Comparison of ENCODE assay signal across 21 cellular contexts in the genomic region with DNA sequence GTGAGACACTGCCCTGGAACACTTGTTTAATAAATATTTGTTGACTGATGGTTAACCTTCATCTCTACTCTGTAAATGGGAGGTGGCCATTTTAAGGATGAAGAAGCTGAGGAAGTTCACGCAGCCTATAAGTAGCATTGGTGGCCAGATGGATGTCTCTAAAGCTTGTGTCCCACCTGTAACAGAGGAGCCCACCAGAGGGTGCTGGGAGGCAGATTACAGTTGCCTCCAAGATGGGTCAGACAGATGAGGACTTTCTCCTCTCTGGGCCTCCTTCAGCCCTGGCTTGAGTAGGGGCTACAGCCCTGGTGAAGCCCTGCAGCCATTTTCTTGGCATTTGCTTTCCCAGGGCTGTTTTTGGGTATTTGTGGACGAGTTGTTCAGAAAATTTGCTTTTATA. TPM values are rescaled to one million over a fixed set of nuclear protein-coding genes. Genes with fewer than 3 reads are reported as not detected.
DNase-seq lines count a peak whose midpoint lies in the region; ATAC-seq and TF ChIP-seq lines count a peak whose summit lies in the region.
"Had no signal": no experiment of that assay in that cellular context is flagged by ENCODE, and none has a peak within 500 bp of the region (broad histone marks: within the 10 kb centered on the region; RNA-seq: fewer than 3 reads in every experiment).

No MANE protein-coding gene starts in this region.

- intact Hi-C loops in activated CD8-positive, alpha-beta T cell treated with anti-CD3 and anti-CD28 coated beads for 36 hours (cut with micrococcal nuclease), result no loop called here
- intact Hi-C loops in posterior vena cava (cut with DNase I), result no loop called here

- no peaks in the 10 kb centered on the region for H3K9me3 ChIP-seq in OCI-LY1 (ENCODE audit: low read length)
- H3K9me3 ChIP-seq: BLaER1, pancreas, upper lobe of right lung had no signal

- H3K27ac Mint-ChIP-seq in activated CD8-positive, alpha-beta T cell treated with anti-CD3 and anti-CD28 coated beads for 36 hours, result no peak overlapping the region
- no peak overlapping the region for H3K27ac Mint-ChIP-seq in activated CD8-positive, alpha-beta T cell treated with anti-CD3 and anti-CD28 coated beads, Interleukin-2, amount 10 ng/mL, durations not matched to agents 7 days and 5 days
- H3K27ac Mint-ChIP-seq in chondrocyte (ENCODE audit: unreplicated experiment) (no peak overlapping the region), mesothelial cell of epicardium (no peak overlapping the region)
- peak overlapping the region; percentile 21 for H3K27ac Mint-ChIP-seq in stimulated activated naive B cell treated with anti-CD40 and anti-IgM and Interleukin-4, amounts not matched to agents 10 μg/mL and 1 μg/mL and 100 μg/mL, for 72 hours
- H3K27ac Mint-ChIP-seq: activated naive CD4-positive, alpha-beta T cell treated with anti-CD3 and anti-CD28 coated beads, Interleukin-2, amount 10 ng/mL, durations not matched to agents 7 days and 5 days had no signal

- peaks cover 9% of the 10 kb centered on the region for H3K4me1 Mint-ChIP-seq in activated CD8-positive, alpha-beta T cell treated with anti-CD3 and anti-CD28 coated beads for 36 hours (ENCODE audit: low read depth)
- H3K4me1 Mint-ChIP-seq in activated CD8-positive, alpha-beta T cell treated with anti-CD3 and anti-CD28 coated beads, Interleukin-2, amount 10 ng/mL, durations not matched to agents 7 days and 5 days (ENCODE audit: low read depth), result peaks cover 24% of the 10 kb centered on the region
- H3K4me1 Mint-ChIP-seq in chondrocyte (ENCODE audit: low read depth) (peaks cover 32% of the 10 kb centered on the region), mesothelial cell of epicardium (peaks cover 4% of the 10 kb centered on the region)
- H3K4me1 Mint-ChIP-seq in stimulated activated naive B cell treated with anti-CD40 and anti-IgM and Interleukin-4, amounts not matched to agents 10 μg/mL and 1 μg/mL and 100 μg/mL, for 72 hours, result peaks cover 25 to 51% of the 10 kb centered on the region in 2 donors

- CTCF ChIA-PET in activated CD8-positive, alpha-beta T cell treated with anti-CD3 and anti-CD28 coated beads for 36 hours (lab: Charles Lee), result interaction anchor here (1.2 to 1.3 kb wide), 3 partner anchors 11 to 313 kb away, joined by 3 to 4 read pairs (median 3); no protein-coding TSS in a partner anchor
- CTCF ChIA-PET in activated CD8-positive, alpha-beta T cell treated with anti-CD3 and anti-CD28 coated beads, Interleukin-2, amount 10 ng/mL, durations not matched to agents 7 days and 5 days (lab: Charles Lee), result interaction anchor here (1.0 to 1.3 kb wide), 2 partner anchors 9 to 25 kb away, joined by 3 read pairs; no protein-coding TSS in a partner anchor

- H3F3A ChIP-seq in OCI-LY1 (ENCODE audit: insufficient read depth, low read length), result no peaks in the 10 kb centered on the region

- H3K79me2 ChIP-seq in OCI-LY1 (ENCODE audit: insufficient read depth, low read length), result no peaks in the 10 kb centered on the region

- H3K27me3 Mint-ChIP-seq in activated CD8-positive, alpha-beta T cell treated with anti-CD3 and anti-CD28 coated beads for 36 hours, result no peaks in the 10 kb centered on the region
- H3K27me3 Mint-ChIP-seq in activated CD8-positive, alpha-beta T cell treated with anti-CD3 and anti-CD28 coated beads, Interleukin-2, amount 10 ng/mL, durations not matched to agents 7 days and 5 days (ENCODE audit: low read depth), result no peaks in the 10 kb centered on the region
- H3K27me3 Mint-ChIP-seq in chondrocyte (ENCODE audit: low read depth) (no peaks in the 10 kb centered on the region), mesothelial cell of epicardium (ENCODE audit: low read depth) (no peaks in the 10 kb centered on the region)
- no peaks in the 10 kb centered on the region for H3K27me3 Mint-ChIP-seq in stimulated activated naive B cell treated with anti-CD40 and anti-IgM and Interleukin-4, amounts not matched to agents 10 μg/mL and 1 μg/mL and 100 μg/mL, for 72 hours
- H3K27me3 Mint-ChIP-seq: activated naive CD4-positive, alpha-beta T cell treated with anti-CD3 and anti-CD28 coated beads, Interleukin-2, amount 10 ng/mL, durations not matched to agents 7 days and 5 days; naive thymus-derived CD8-positive, alpha-beta T cell had no signal

- no peak overlapping the region for H3K4me3 ChIP-seq in OCI-LY1 (ENCODE audit: low read depth, low read length, poor library complexity, severe bottlenecking)
- H3K4me3 ChIP-seq: BLaER1, pancreas, upper lobe of right lung had no signal

- TF ChIP-seq CTCF in activated CD8-positive, alpha-beta T cell treated with anti-CD3 and anti-CD28 coated beads for 36 hours (IDR thresholded peaks at IDR 0.05), result no peak
- TF ChIP-seq CTCF in OCI-LY1 (IDR thresholded peaks at IDR 0.05; ENCODE audit: low read length) (peak; percentile 45; the same call in 1 of the 2 replicates), chondrocyte (IDR thresholded peaks at IDR 0.05) (peak; percentile 14), mesothelial cell of epicardium (IDR thresholded peaks at IDR 0.05; ENCODE audit: unreplicated experiment) (no peak)

- peak; percentile 53 for ATAC-seq in activated CD8-positive, alpha-beta T cell treated with anti-CD3 and anti-CD28 coated beads for 36 hours
- ATAC-seq in activated CD8-positive, alpha-beta T cell treated with anti-CD3 and anti-CD28 coated beads, Interleukin-2, amount 10 ng/mL, durations not matched to agents 7 days and 5 days, result no peak
- no peak for ATAC-seq in stimulated activated naive B cell treated with anti-CD40 and anti-IgM and Interleukin-4, amounts not matched to agents 10 μg/mL and 1 μg/mL and 100 μg/mL, for 72 hours (replicated peaks)
- no peak for ATAC-seq in GM21619 (IDR thresholded peaks at IDR 0.05; ENCODE audit: unreplicated experiment)
- ATAC-seq: naive thymus-derived CD8-positive, alpha-beta T cell; pancreas; right cardiac atrium; Right ventricle myocardium inferior; upper lobe of right lung had no signal

- H3K9me3 Mint-ChIP-seq in activated CD8-positive, alpha-beta T cell treated with anti-CD3 and anti-CD28 coated beads for 36 hours, result no peaks in the 10 kb centered on the region
- no peaks in the 10 kb centered on the region for H3K9me3 Mint-ChIP-seq in activated CD8-positive, alpha-beta T cell treated with anti-CD3 and anti-CD28 coated beads, Interleukin-2, amount 10 ng/mL, durations not matched to agents 7 days and 5 days (ENCODE audit: insufficient read depth)
- H3K9me3 Mint-ChIP-seq in chondrocyte (ENCODE audit: low read depth) (no peaks in the 10 kb centered on the region), mesothelial cell of epicardium (no peaks in the 10 kb centered on the region)
- H3K9me3 Mint-ChIP-seq in stimulated activated naive B cell treated with anti-CD40 and anti-IgM and Interleukin-4, amounts not matched to agents 10 μg/mL and 1 μg/mL and 100 μg/mL, for 72 hours, result no peaks in the 10 kb centered on the region
- H3K9me3 Mint-ChIP-seq: activated naive CD4-positive, alpha-beta T cell treated with anti-CD3 and anti-CD28 coated beads, Interleukin-2, amount 10 ng/mL, durations not matched to agents 7 days and 5 days; naive thymus-derived CD8-positive, alpha-beta T cell had no signal

- H3K4me2 ChIP-seq in OCI-LY1 (ENCODE audit: low read length), result no peak overlapping the region
- H3K4me2 ChIP-seq: BLaER1 had no signal

- H3K27ac ChIP-seq in OCI-LY1 (ENCODE audit: low read depth, low read length, poor library complexity, severe bottlenecking), result no peak overlapping the region
- H3K27ac ChIP-seq: BLaER1, pancreas, upper lobe of right lung had no signal

- no peak overlapping the region for H3K4me3 Mint-ChIP-seq in activated CD8-positive, alpha-beta T cell treated with anti-CD3 and anti-CD28 coated beads for 36 hours
- no peak overlapping the region for H3K4me3 Mint-ChIP-seq in activated CD8-positive, alpha-beta T cell treated with anti-CD3 and anti-CD28 coated beads, Interleukin-2, amount 10 ng/mL, durations not matched to agents 7 days and 5 days
- H3K4me3 Mint-ChIP-seq in chondrocyte (ENCODE audit: unreplicated experiment), result no peak overlapping the region
- no peak overlapping the region for H3K4me3 Mint-ChIP-seq in stimulated activated naive B cell treated with anti-CD40 and anti-IgM and Interleukin-4, amounts not matched to agents 10 μg/mL and 1 μg/mL and 100 μg/mL, for 72 hours
- no peak overlapping the region for H3K4me3 Mint-ChIP-seq in mesothelial cell of epicardium
- H3K4me3 Mint-ChIP-seq: activated naive CD4-positive, alpha-beta T cell treated with anti-CD3 and anti-CD28 coated beads, Interleukin-2, amount 10 ng/mL, durations not matched to agents 7 days and 5 days; naive thymus-derived CD8-positive, alpha-beta T cell had no signal

- POLR2A ChIA-PET in activated CD8-positive, alpha-beta T cell treated with anti-CD3 and anti-CD28 coated beads for 36 hours (lab: Charles Lee), result interaction anchor here (0.6 to 1.3 kb wide), 4 partner anchors 12 to 303 kb away, joined by 3 read pairs; no protein-coding TSS in a partner anchor
- POLR2A ChIA-PET in activated CD8-positive, alpha-beta T cell treated with anti-CD3 and anti-CD28 coated beads, Interleukin-2, amount 10 ng/mL, durations not matched to agents 7 days and 5 days (lab: Charles Lee), result no interaction called here

- peak; percentile 16 for DNase-seq in activated CD8-positive, alpha-beta T cell treated with anti-CD3 and anti-CD28 coated beads for 36 hours
- DNase-seq in activated CD8-positive, alpha-beta T cell treated with anti-CD3 and anti-CD28 coated beads, Interleukin-2, amount 10 ng/mL, durations not matched to agents 7 days and 5 days, result no peak
- DNase-seq in chondrocyte (ENCODE audit: low spot score) (no peak), posterior vena cava (ENCODE audit: low spot score) (no peak), mesothelial cell of epicardium (ENCODE audit: low spot score in 2 of 2, unreplicated experiment in 2 of 2) (no peak)
- no peak for DNase-seq in stimulated activated naive B cell treated with anti-CD40 and anti-IgM and Interleukin-4, amounts not matched to agents 10 μg/mL and 1 μg/mL and 100 μg/mL, for 72 hours
- DNase-seq: activated CD4-positive, alpha-beta T cell treated with anti-CD3 and anti-CD28 coated beads for 1 hour; activated naive CD4-positive, alpha-beta T cell treated with anti-CD3 and anti-CD28 coated beads, Interleukin-2, amount 10 ng/mL, durations not matched to agents 7 days and 5 days; activated T-cell treated with anti-CD3 and anti-CD28 coated beads, Interleukin-2, amount 50 U/mL, for 48 hours; amygdala; GOT3; naive thymus-derived CD8-positive, alpha-beta T cell; NCI-H1436 treated with DMSO at 0.1 percent for 48 hours; NCI-H524 treated with DMSO at 0.1 percent for 48 hours; pancreas; right cardiac atrium; upper lobe of right lung had no signal

- H3K36me3 Mint-ChIP-seq in activated CD8-positive, alpha-beta T cell treated with anti-CD3 and anti-CD28 coated beads for 36 hours (ENCODE audit: low read depth), result peaks cover 32% of the 10 kb centered on the region
- H3K36me3 Mint-ChIP-seq in activated CD8-positive, alpha-beta T cell treated with anti-CD3 and anti-CD28 coated beads, Interleukin-2, amount 10 ng/mL, durations not matched to agents 7 days and 5 days (ENCODE audit: low read depth), result peaks cover 45% of the 10 kb centered on the region
- peaks cover 28% of the 10 kb centered on the region for H3K36me3 Mint-ChIP-seq in chondrocyte (ENCODE audit: low read depth)
- H3K36me3 Mint-ChIP-seq in stimulated activated naive B cell treated with anti-CD40 and anti-IgM and Interleukin-4, amounts not matched to agents 10 μg/mL and 1 μg/mL and 100 μg/mL, for 72 hours, result peaks cover 44 to 62% of the 10 kb centered on the region in 2 donors
- H3K36me3 Mint-ChIP-seq in mesothelial cell of epicardium, result peaks cover 6% of the 10 kb centered on the region

- H3K27me3 ChIP-seq in OCI-LY1 (ENCODE audit: insufficient read depth, low read length), result no peaks in the 10 kb centered on the region
- H3K27me3 ChIP-seq: BLaER1, pancreas, upper lobe of right lung had no signal

- no peak overlapping the region for H2AFZ ChIP-seq in OCI-LY1 (ENCODE audit: low read length)

- no peaks in the 10 kb centered on the region for H3K9me2 ChIP-seq in OCI-LY1 (ENCODE audit: low read depth, low read length)

- peaks cover 94% of the 10 kb centered on the region for H3K36me3 ChIP-seq in OCI-LY1 (ENCODE audit: insufficient read depth, low read length)

- no peak overlapping the region for H3K9ac ChIP-seq in OCI-LY1 (ENCODE audit: low read length)
- H3K9ac ChIP-seq: BLaER1 had no signal

- no peaks in the 10 kb centered on the region for H3K4me1 ChIP-seq in OCI-LY1 (ENCODE audit: insufficient read depth, low read length, severe bottlenecking)

- no peaks in the 10 kb centered on the region for H4K20me1 ChIP-seq in OCI-LY1 (ENCODE audit: insufficient read depth, low read length)

RNA-seq across cellular contexts. Expression of a gene that starts 19.6 kb away (rescaled TPM):
- total RNA-seq in activated CD8-positive, alpha-beta T cell treated with anti-CD3 and anti-CD28 coated beads for 36 hours, result 10 to 100 TPM; 51.6 to 54.7 TPM
- total RNA-seq in activated CD8-positive, alpha-beta T cell treated with anti-CD3 and anti-CD28 coated beads, Interleukin-2, amount 10 ng/mL, durations not matched to agents 7 days and 5 days, result 10 to 100 TPM; 59.3 to 61.0 TPM
- total RNA-seq in chondrocyte (17.0 to 29.8 TPM (median 19.5 TPM) in 3 replicates), posterior vena cava (10 to 100 TPM; 23.1 to 32.7 TPM), mesothelial cell of epicardium (12.1 to 13.9 TPM (median 12.8 TPM) in 3 replicates)

RNA-seq across cellular contexts. Expression of a gene that starts 45.0 kb away (rescaled TPM):
- total RNA-seq in activated CD8-positive, alpha-beta T cell treated with anti-CD3 and anti-CD28 coated beads for 36 hours, result 10 to 100 TPM; 27.7 to 31.8 TPM
- 10 to 100 TPM; 41.7 to 44.3 TPM for total RNA-seq in activated CD8-positive, alpha-beta T cell treated with anti-CD3 and anti-CD28 coated beads, Interleukin-2, amount 10 ng/mL, durations not matched to agents 7 days and 5 days
- total RNA-seq in chondrocyte (95.0 to 103 TPM (median 101 TPM) in 3 replicates), posterior vena cava (100 to 1,000 TPM; 111 to 137 TPM), mesothelial cell of epicardium (78.0 to 82.0 TPM (median 81.9 TPM) in 3 replicates)

Comparison
In these comparisons a context has a peak if more than half of its experiments do, and no peak if none do; other contexts are left out.
1. CTCF ChIP-seq: peak in OCI-LY1 (single experiment) and chondrocyte (single experiment); none in activated CD8-positive, alpha-beta T cell treated with anti-CD3 and anti-CD28 coated beads for 36 hours (single experiment) and mesothelial cell of epicardium (single experiment).